In genomic region chrX:50072110-50072509, GRCh38 we compare ENCODE assay signal across 13 cellular contexts.
"Had no signal": no experiment of that assay in that cellular context is flagged by ENCODE, and none has a peak within 500 bp of the region (broad histone marks: within the 10 kb centered on the region; RNA-seq: fewer than 3 reads in every experiment).

No MANE protein-coding gene starts in this region.

- H3K4me1 ChIP-seq: heart right ventricle, left ventricle myocardium inferior, upper lobe of left lung had no signal

- H3K4me3 ChIP-seq: heart right ventricle, left ventricle myocardium inferior, upper lobe of left lung had no signal

- H3K4me3 Mint-ChIP-seq: activated CD4-positive, alpha-beta memory T cell treated with anti-CD3 and anti-CD28 coated beads for 36 hours; activated naive CD8-positive, alpha-beta T cell treated with anti-CD3 and anti-CD28 coated beads, Interleukin-2, amount 10 ng/mL, durations not matched to agents 7 days and 5 days; activated T-cell treated with anti-CD3 and anti-CD28 coated beads, Interleukin-2, amount 50 U/mL, for 4 hours; neural crest cell had no signal

- H3K27ac Mint-ChIP-seq: activated CD4-positive, alpha-beta memory T cell treated with anti-CD3 and anti-CD28 coated beads for 36 hours; activated naive CD8-positive, alpha-beta T cell treated with anti-CD3 and anti-CD28 coated beads, Interleukin-2, amount 10 ng/mL, durations not matched to agents 7 days and 5 days had no signal

- H3K27ac ChIP-seq: heart right ventricle, left ventricle myocardium inferior, upper lobe of left lung had no signal

- H3K9me3 Mint-ChIP-seq: activated CD4-positive, alpha-beta memory T cell treated with anti-CD3 and anti-CD28 coated beads for 36 hours; activated naive CD8-positive, alpha-beta T cell treated with anti-CD3 and anti-CD28 coated beads, Interleukin-2, amount 10 ng/mL, durations not matched to agents 7 days and 5 days; activated T-cell treated with anti-CD3 and anti-CD28 coated beads, Interleukin-2, amount 50 U/mL, for 4 hours; neural crest cell had no signal

- H3K36me3 ChIP-seq: heart right ventricle, left ventricle myocardium inferior, upper lobe of left lung had no signal

- DNase-seq: activated CD4-positive, alpha-beta memory T cell treated with anti-CD3 and anti-CD28 coated beads for 36 hours; activated gamma-delta T cell treated with Interleukin-2 at 50 U/mL for 16 hours; activated naive CD8-positive, alpha-beta T cell treated with anti-CD3 and anti-CD28 coated beads, Interleukin-2, amount 10 ng/mL, durations not matched to agents 7 days and 5 days; activated T-cell treated with anti-CD3 and anti-CD28 coated beads, Interleukin-2, amount 50 U/mL, for 4 hours; aorta; heart right ventricle; kidney; left ventricle myocardium inferior; stimulated activated naive CD8-positive, alpha-beta T cell treated with anti-CD3 and anti-CD28 coated beads, Interleukin-15, Interleukin-2, amounts not matched to agents 100 U/mL and 50 U/mL, for 24 hours; T-helper 2 cell; upper lobe of left lung had no signal

- H3K27me3 Mint-ChIP-seq: activated CD4-positive, alpha-beta memory T cell treated with anti-CD3 and anti-CD28 coated beads for 36 hours; activated naive CD8-positive, alpha-beta T cell treated with anti-CD3 and anti-CD28 coated beads, Interleukin-2, amount 10 ng/mL, durations not matched to agents 7 days and 5 days had no signal

- H3K9me3 ChIP-seq: heart right ventricle, left ventricle myocardium inferior, upper lobe of left lung had no signal

- ATAC-seq: activated T-cell treated with anti-CD3 and anti-CD28 coated beads, Interleukin-2, amount 50 U/mL, for 4 hours; heart right ventricle; sciatic nerve; stimulated activated naive CD8-positive, alpha-beta T cell treated with anti-CD3 and anti-CD28 coated beads, Interleukin-15, Interleukin-2, amounts not matched to agents 100 U/mL and 50 U/mL, for 24 hours had no signal

- H3K27me3 ChIP-seq: upper lobe of left lung had no signal
